ENCODE assay signal across 9 cellular contexts in genomic region chrX:24145340-24146186, GRCh38. TPM values are rescaled to one million over a fixed set of nuclear protein-coding genes. Genes with fewer than 3 reads are reported as not detected.
DNase-seq lines count a peak whose midpoint lies in the region; ATAC-seq and TF ChIP-seq lines count a peak whose summit lies in the region.
"Had no signal": no experiment of that assay in that cellular context is flagged by ENCODE, and none has a peak within 500 bp of the region (broad histone marks: within the 10 kb centered on the region; RNA-seq: fewer than 3 reads in every experiment).

No MANE protein-coding gene starts in this region.

- intact Hi-C loops in thyroid gland (cut with DNase I), result no loop called here

- peak overlapping the region; percentile 45 for H3K27ac Mint-ChIP-seq in T-helper 2 cell treated with Interferon-gamma antibody and Interleukin-4, amounts not matched to agents 5 μg/mL and 100 μg/mL, for 36 hours

- no peaks in the 10 kb centered on the region for H3K9me3 Mint-ChIP-seq in T-helper 2 cell treated with Interferon-gamma antibody and Interleukin-4, amounts not matched to agents 5 μg/mL and 100 μg/mL, for 36 hours

- peak overlapping the region in 2 of 3 donors; percentile 81 to 98 for H3K27ac ChIP-seq in thyroid gland

- TF ChIP-seq POLR2A in thyroid gland (IDR thresholded peaks at IDR 0.05), result no peak

- ATAC-seq in GM21619 (IDR thresholded peaks at IDR 0.05; ENCODE audit: unreplicated experiment), result no peak

- peaks cover 21 to 25% of the 10 kb centered on the region in 2 donors for H3K4me1 ChIP-seq in thyroid gland

- H3K36me3 ChIP-seq in thyroid gland, result no peaks in the 10 kb centered on the region

- H3K4me1 Mint-ChIP-seq in T-helper 2 cell treated with Interferon-gamma antibody and Interleukin-4, amounts not matched to agents 5 μg/mL and 100 μg/mL, for 36 hours (ENCODE audit: low read depth), result peaks cover 20% of the 10 kb centered on the region

- no peaks in the 10 kb centered on the region for H3K9me3 ChIP-seq in thyroid gland

- DNase-seq in T-helper 2 cell treated with Interferon-gamma antibody and Interleukin-4, amounts not matched to agents 5 μg/mL and 100 μg/mL, for 36 hours (ENCODE audit: low spot score), result no peak
- DNase-seq in T-helper 2 cell (no peak), RPMI7951 (ENCODE audit: low read depth) (peak; percentile 31), iris pigment epithelial cell (ENCODE audit: low read depth) (peak; percentile 74), thyroid gland (no peak), COLO668 (lab: John Stamatoyannopoulos, UW; ENCODE audit: unreplicated experiment) (no peak), GDM1 (lab: John Stamatoyannopoulos, UW) (no peak)
- DNase-seq: stimulated activated naive CD4-positive, alpha-beta T cell had no signal

- peak overlapping the region; percentile 41 for H3K4me3 Mint-ChIP-seq in T-helper 2 cell treated with Interferon-gamma antibody and Interleukin-4, amounts not matched to agents 5 μg/mL and 100 μg/mL, for 36 hours

- no peaks in the 10 kb centered on the region for H3K27me3 ChIP-seq in thyroid gland

- H3K27me3 Mint-ChIP-seq in T-helper 2 cell treated with Interferon-gamma antibody and Interleukin-4, amounts not matched to agents 5 μg/mL and 100 μg/mL, for 36 hours (ENCODE audit: low read depth), result no peaks in the 10 kb centered on the region

- WGBS in thyroid gland, 2 donors, result 88 to 93% methylated on average over 4 of the region's 4 CpGs

- H3K4me3 ChIP-seq in thyroid gland (replicated peaks in 1 of 3), result no peak overlapping the region

- no peaks in the 10 kb centered on the region for H3K36me3 Mint-ChIP-seq in T-helper 2 cell treated with Interferon-gamma antibody and Interleukin-4, amounts not matched to agents 5 μg/mL and 100 μg/mL, for 36 hours (ENCODE audit: low read depth)

- TF ChIP-seq CTCF in thyroid gland (IDR thresholded peaks at IDR 0.05), result no peak

RNA-seq across cellular contexts. Expression of gene ZFX, which starts 4.0 kb away (rescaled TPM):
- 36.9 and 37.6 TPM in 2 replicates for total RNA-seq in RPMI7951 (2014; rRNA removed; shearing (Covaris generic))
- 100 to 1,000 TPM in 1 of 4 donors, 10 to 100 TPM in 3; 63.7 to 105 (median 68.2) TPM for total RNA-seq in thyroid gland

Comparison
In these comparisons a context has a peak if more than half of its experiments do, and no peak if none do; other contexts are left out.
1. DNase-seq: peak in RPMI7951 (single experiment) and iris pigment epithelial cell (single experiment); none in T-helper 2 cell treated with Interferon-gamma antibody and Interleukin-4, amounts not matched to agents 5 μg/mL and 100 μg/mL, for 36 hours (single experiment), T-helper 2 cell (0 of 5), thyroid gland (0 of 2), COLO668 (single experiment) and GDM1 (single experiment).